Comparison of ENCODE assay signal across 9 cellular contexts in genomic region chr11:73384871-73385692, GRCh38. TPM values are rescaled to one million over a fixed set of nuclear protein-coding genes. Genes with fewer than 3 reads are reported as not detected.
DNase-seq lines count a peak whose midpoint lies in the region; ATAC-seq and TF ChIP-seq lines count a peak whose summit lies in the region.
"Had no signal": no experiment of that assay in that cellular context is flagged by ENCODE, and none has a peak within 500 bp of the region (broad histone marks: within the 10 kb centered on the region; RNA-seq: fewer than 3 reads in every experiment).

No MANE protein-coding gene starts in this region.

- no peak overlapping the region for H3K4me3 Mint-ChIP-seq in brain

- H3K4me2 ChIP-seq in DND-41 (ENCODE audit: insufficient read depth, low read length), result no peak overlapping the region

- TF ChIP-seq CTCF in DND-41 (IDR thresholded peaks at IDR 0.05; ENCODE audit: borderline replicate concordance, extremely low read depth, low read length, poor library complexity, severe bottlenecking) (no peak), brain (conservative IDR thresholded peaks at IDR 0.05) (no peak)

- H3K27me3 Mint-ChIP-seq in brain, result no peaks in the 10 kb centered on the region

- H3K4me3 ChIP-seq in DND-41 (ENCODE audit: low read depth in 1 of 2, low read length in 2 of 2) (no peak overlapping the region), muscle layer of duodenum (ENCODE audit: low read depth in 1 of 2, low read length in 2 of 2) (no peak overlapping the region)
- H3K4me3 ChIP-seq: thoracic aorta had no signal

- DNase-seq in DND-41 (peak; percentile 40), MV-4-11 (lab: John Stamatoyannopoulos, UW) (peak; percentile 99), DMS153 (lab: John Stamatoyannopoulos, UW) (no peak), RKO (ENCODE audit: low spot score) (no peak)

- peak overlapping the region; percentile 60 to 92 (median 88) for H3K27ac Mint-ChIP-seq in brain

- no peak overlapping the region for H2AFZ ChIP-seq in DND-41 (ENCODE audit: low read depth, low read length)

- peaks cover 26% of the 10 kb centered on the region; the same call in 1 of the 2 replicates for H3K36me3 ChIP-seq in DND-41 (ENCODE audit: insufficient read depth, low read length)
- no peaks in the 10 kb centered on the region for H3K36me3 ChIP-seq in muscle layer of duodenum (ENCODE audit: control insufficient read depth in 1 of 2, insufficient read depth in 2 of 2, low read length in 2 of 2)
- H3K36me3 ChIP-seq: thoracic aorta had no signal

- ATAC-seq in DND-41 (ENCODE audit: insufficient read depth, low read depth), result 0 out of 3 replicates have a peak, but pooled peaks have one; percentile 38
- peak; percentile 38 for ATAC-seq in GM21381 (IDR thresholded peaks at IDR 0.05; ENCODE audit: unreplicated experiment)
- ATAC-seq in HG03457 (IDR thresholded peaks at IDR 0.05; ENCODE audit: unreplicated experiment), result no peak

- 0 out of 2 replicates have a peak overlapping the region, but pooled peaks have one; percentile 12 for H3K9ac ChIP-seq in DND-41 (ENCODE audit: low read depth, low read length)

- peaks cover 99% of the 10 kb centered on the region for H3K79me2 ChIP-seq in DND-41 (ENCODE audit: insufficient read depth, low read length)

- H3K9me3 ChIP-seq in DND-41 (ENCODE audit: insufficient read depth, low read length, severe bottlenecking), result no peaks in the 10 kb centered on the region
- H3K9me3 ChIP-seq in muscle layer of duodenum (ENCODE audit: control insufficient read depth in 1 of 2, low read length in 2 of 2), result no peaks in the 10 kb centered on the region
- H3K9me3 ChIP-seq: thoracic aorta had no signal

- H3K9me3 Mint-ChIP-seq in brain, result no peaks in the 10 kb centered on the region

- no peaks in the 10 kb centered on the region for H3K27me3 ChIP-seq in DND-41 (ENCODE audit: insufficient read depth, low read length, poor library complexity)
- no peaks in the 10 kb centered on the region for H3K27me3 ChIP-seq in muscle layer of duodenum (ENCODE audit: low read depth, low read length)

- peaks cover 84% of the 10 kb centered on the region for H3K4me1 Mint-ChIP-seq in brain

- no peaks in the 10 kb centered on the region for H3K36me3 Mint-ChIP-seq in brain

- peaks cover 98% of the 10 kb centered on the region for H4K20me1 ChIP-seq in DND-41 (ENCODE audit: insufficient read depth, low read length)

- peaks cover 41% of the 10 kb centered on the region for H3K4me1 ChIP-seq in DND-41 (ENCODE audit: insufficient read depth, low read length)
- H3K4me1 ChIP-seq in muscle layer of duodenum (ENCODE audit: control insufficient read depth in 1 of 2, insufficient read depth in 2 of 2, low read length in 2 of 2), result peaks cover 0 to 20% of the 10 kb centered on the region in 2 donors

- H3K27ac ChIP-seq in DND-41 (ENCODE audit: low read length) (peak overlapping the region; percentile 53), muscle layer of duodenum (ENCODE audit: low read length) (peak overlapping the region; percentile 19)

RNA-seq across cellular contexts. Expression of gene RELT, which starts 8.9 kb away (rescaled TPM):
- polyA plus RNA-seq in brain (ENCODE audit: insufficient read depth, low read depth, low replicate concordance), result 8.3 TPM

Comparison
In these comparisons a context has a peak if more than half of its experiments do, and no peak if none do; other contexts are left out.
1. DNase-seq: peak in DND-41 (single experiment) and MV-4-11 (single experiment); none in DMS153 (single experiment) and RKO (single experiment).